ENCODE assay signal across 8 cellular contexts in the genomic region with DNA sequence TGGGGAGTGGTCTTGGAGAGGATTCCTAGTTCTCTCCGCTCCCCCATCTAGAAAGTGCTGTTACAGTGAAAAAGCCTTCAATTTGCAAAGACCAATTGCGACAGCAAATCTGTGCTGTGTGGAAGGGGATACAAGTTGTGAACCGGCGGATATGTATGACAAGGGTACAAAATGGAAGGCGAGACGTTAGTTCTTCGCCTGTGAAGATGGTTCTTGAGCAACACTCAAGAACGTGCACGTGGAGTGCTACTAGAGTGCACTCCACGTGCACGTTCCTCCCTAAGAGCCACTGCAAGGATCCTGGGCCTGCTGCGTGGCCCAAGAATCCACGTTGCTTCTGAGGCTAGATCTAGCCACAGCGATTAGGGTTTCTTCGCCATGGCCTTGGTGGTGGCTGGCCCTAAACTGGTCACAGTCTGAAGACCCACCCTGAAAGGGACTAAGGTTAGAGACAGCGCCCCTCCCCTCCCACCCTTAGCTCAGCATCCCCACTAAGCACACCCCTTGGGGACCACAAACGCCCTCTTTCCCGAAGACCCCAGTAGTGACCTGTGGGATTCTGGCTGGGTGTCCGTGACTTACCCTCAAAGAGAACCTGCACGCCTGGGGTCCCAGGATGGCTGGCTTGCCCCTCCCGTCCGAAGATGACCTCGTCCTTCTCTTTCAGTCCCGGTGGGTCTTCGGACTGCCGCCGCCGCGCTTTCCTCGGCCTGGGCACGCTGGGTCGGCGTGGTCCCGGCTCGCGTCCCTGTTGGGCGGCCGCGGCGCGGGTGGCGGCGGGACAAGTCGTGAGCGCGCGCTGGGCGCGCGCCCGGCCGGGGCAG. TPM values are rescaled to one million over a fixed set of nuclear protein-coding genes. Genes with fewer than 3 reads are reported as not detected.
DNase-seq lines count a peak whose midpoint lies in the region; ATAC-seq and TF ChIP-seq lines count a peak whose summit lies in the region.

No MANE protein-coding gene starts in this region.

- H3K9me3 ChIP-seq in right lobe of liver (no peaks in the 10 kb centered on the region), subcutaneous abdominal adipose tissue (ENCODE audit: control insufficient read depth in 5 of 5, low read length in 5 of 5) (no peaks in the 10 kb centered on the region)

- intact Hi-C loops in right lobe of liver (cut with DNase I) = no loop called here

- H3K27me3 ChIP-seq in right lobe of liver = no peaks in the 10 kb centered on the region
- no peaks in the 10 kb centered on the region for H3K27me3 ChIP-seq in subcutaneous abdominal adipose tissue (ENCODE audit: control insufficient read depth in 5 of 5, insufficient read depth in 4 of 5, low read length in 5 of 5)

- H3K27ac ChIP-seq in right lobe of liver (peak overlapping the region; percentile 52 to 98 (median 96)), subcutaneous abdominal adipose tissue (ENCODE audit: low read depth, low read length) (peak overlapping the region; percentile 43)

- no peak for TF ChIP-seq POLR2A in right lobe of liver (IDR thresholded peaks at IDR 0.05)

- TF ChIP-seq CTCF in right lobe of liver (IDR thresholded peaks at IDR 0.05) = no peak

- H3K36me3 Mint-ChIP-seq in activated naive CD4-positive, alpha-beta T cell treated with anti-CD3 and anti-CD28 coated beads, Interleukin-2, amount 50 U/mL, for 72 hours = peaks cover 29 to 43% of the 10 kb centered on the region in 2 donors

- DNase-seq in stimulated activated CD4-positive, alpha-beta T cell treated with anti-CD3 and anti-CD28 coated beads, Interleukin-12 subunit alpha, Interleukin-12 subunit beta, amount 100 ng/mL, for 4 hours = peak; percentile 7
- DNase-seq in stimulated activated CD4-positive, alpha-beta T cell treated with anti-CD3 and anti-CD28 coated beads, Interleukin-4, amount 100 ng/mL, for 1 hour = no peak
- DNase-seq in activated naive CD4-positive, alpha-beta T cell treated with anti-CD3 and anti-CD28 coated beads, Interleukin-2, amount 50 U/mL, for 72 hours (ENCODE audit: low spot score in 2 of 2) = no peak
- no peak for DNase-seq in right lobe of liver
- no peak for DNase-seq in NCI-H510A treated with DMSO at 0.1 percent for 48 hours (lab: John Stamatoyannopoulos, UW)
- no peak for DNase-seq in kidney tubule cell (ENCODE audit: low spot score)

- WGBS in right lobe of liver (ENCODE audit: insufficient coverage, low coverage, low lambda C conversion rate, missing lambda C conversion rate) = 82% methylated on average over 3 of the region's 52 CpGs

- peak overlapping the region; percentile 60 to 88 for H3K27ac Mint-ChIP-seq in activated naive CD4-positive, alpha-beta T cell treated with anti-CD3 and anti-CD28 coated beads, Interleukin-2, amount 50 U/mL, for 72 hours

- H3K36me3 ChIP-seq in right lobe of liver (no peaks in the 10 kb centered on the region), subcutaneous abdominal adipose tissue (ENCODE audit: control insufficient read depth in 5 of 5, insufficient read depth in 5 of 5, low read length in 5 of 5) (no peaks in the 10 kb centered on the region)

- H3K4me3 ChIP-seq in right lobe of liver (peak overlapping the region; percentile 76 to 83 (median 77)), subcutaneous abdominal adipose tissue (ENCODE audit: low read depth in 1 of 5, low read length in 5 of 5) (peak overlapping the region; percentile 68 to 95 (median 89))

- H3K4me1 ChIP-seq in right lobe of liver (peaks cover 0 to 19% (median 3%) of the 10 kb centered on the region in 4 donors), subcutaneous abdominal adipose tissue (ENCODE audit: control insufficient read depth in 5 of 5, insufficient read depth in 5 of 5, low read length in 5 of 5) (peaks cover 0 to 31% (median 22%) of the 10 kb centered on the region in 5 donors)

- no peaks in the 10 kb centered on the region for H3K9me3 Mint-ChIP-seq in activated naive CD4-positive, alpha-beta T cell treated with anti-CD3 and anti-CD28 coated beads, Interleukin-2, amount 50 U/mL, for 72 hours

- ATAC-seq in activated naive CD4-positive, alpha-beta T cell treated with anti-CD3 and anti-CD28 coated beads, Interleukin-2, amount 50 U/mL, for 72 hours = no peak
- ATAC-seq in right lobe of liver (peak in 3 of 4 donors; percentile 3 to 11 (median 4)), HG03139 (IDR thresholded peaks at IDR 0.05; ENCODE audit: unreplicated experiment) (no peak)

- peak overlapping the region in 1 of 5 donors; percentile 66 for H3K9ac ChIP-seq in subcutaneous abdominal adipose tissue (ENCODE audit: low read length in 5 of 5)

RNA-seq across cellular contexts. Expression of gene PDE3B, which starts 0.5 kb away (rescaled TPM):
- total RNA-seq in activated naive CD4-positive, alpha-beta T cell treated with anti-CD3 and anti-CD28 coated beads, Interleukin-2, amount 50 U/mL, for 72 hours = 10 to 100 TPM; 10.7 to 42.5 TPM
- total RNA-seq in right lobe of liver = 10 to 100 TPM; 14.9 to 47.1 (median 28.8) TPM

Comparison
In these comparisons a context has a peak if more than half of its experiments do, and no peak if none do; other contexts are left out.
1. ATAC-seq: peak in right lobe of liver (3 of 4); none in activated naive CD4-positive, alpha-beta T cell treated with anti-CD3 and anti-CD28 coated beads, Interleukin-2, amount 50 U/mL, for 72 hours (0 of 2) and HG03139 (single experiment).